ENCODE assay signal across 8 cellular contexts in genomic region chr1:204288061-204288588, GRCh38.
A peak's percentile ranks its signal among the peaks of the same experiment; 100 is the strongest.
DNase-seq lines count a peak whose midpoint lies in the region; ATAC-seq lines count a peak whose summit lies in the region.

No MANE protein-coding gene starts in this region.

- peak overlapping the region; percentile 59 for H3K27ac ChIP-seq in temporal lobe (ENCODE audit: low read depth, low read length)

- DNase-seq in SIG-M5 treated with dmso at 0.1 percent for 504 hours (lab: John Stamatoyannopoulos, UW; ENCODE audit: unreplicated experiment) (peak; percentile 56), SIG-M5 (lab: John Stamatoyannopoulos, UW) (no peak), SW480 (ENCODE audit: low spot score) (peak; percentile 67), iPS-NIHi11 (ENCODE audit: low spot score) (peak; percentile 66)
- DNase-seq in stimulated activated CD4-positive, alpha-beta T cell treated with anti-CD3 and anti-CD28 coated beads, Interleukin-4, amount 100 ng/mL, for 1 hour = no peak

- ATAC-seq in HG03135 (IDR thresholded peaks at IDR 0.05; ENCODE audit: unreplicated experiment) (no peak), HG02798 (IDR thresholded peaks at IDR 0.05; ENCODE audit: poor library complexity, unreplicated experiment) (no peak)

Comparison
In these comparisons a context has a peak if more than half of its experiments do, and no peak if none do; other contexts are left out.
1. DNase-seq: peak in SIG-M5 treated with dmso at 0.1 percent for 504 hours (single experiment), SW480 (single experiment) and iPS-NIHi11 (single experiment); none in SIG-M5 (single experiment) and stimulated activated CD4-positive, alpha-beta T cell treated with anti-CD3 and anti-CD28 coated beads, Interleukin-4, amount 100 ng/mL, for 1 hour (single experiment).